ENCODE assay signal across 29 cellular contexts in genomic region chr7:2654059-2654458, GRCh38. TPM values are rescaled to one million over a fixed set of nuclear protein-coding genes. Genes with fewer than 3 reads are reported as not detected.
"Had no signal": no experiment of that assay in that cellular context is flagged by ENCODE, and none has a peak within 500 bp of the region (broad histone marks: within the 10 kb centered on the region; RNA-seq: fewer than 3 reads in every experiment).

No MANE protein-coding gene starts in this region.

- H3K4me3 Mint-ChIP-seq: activated B cell treated with CpG ODN at 0.5 μM for 24 hours; activated CD4-positive, alpha-beta T cell treated with anti-CD3 and anti-CD28 coated beads for 36 hours; activated naive CD8-positive, alpha-beta T cell; activated T-cell treated with anti-CD3 and anti-CD28 coated beads, Interleukin-2, amount 50 U/mL, for 24 hours; effector memory CD8-positive, alpha-beta T cell; immature natural killer cell; naive thymus-derived CD8-positive, alpha-beta T cell; neural progenitor cell; stimulated activated effector memory CD8-positive, alpha-beta T cell treated with anti-CD3 and anti-CD28 coated beads, Interleukin-12 subunit alpha, Interleukin-12 subunit beta, amount 100 ng/mL, for 72 hours; stimulated activated naive CD8-positive, alpha-beta T cell treated with anti-CD3 and anti-CD28 coated beads, Interleukin-15, amount 100 ng/mL, for 72 hours had no signal

- H3K4me1 ChIP-seq: adrenal gland, ascending aorta, left lung, neural progenitor cell, tibial artery had no signal

- H3K9me3 Mint-ChIP-seq: activated B cell treated with CpG ODN at 0.5 μM for 24 hours; activated T-cell treated with anti-CD3 and anti-CD28 coated beads, Interleukin-2, amount 50 U/mL, for 24 hours; activated T-helper 2 cell treated with anti-CD3 and anti-CD28 coated beads, Interferon-gamma antibody, Interleukin-2, Interleukin-4, amounts not matched to agents 10 μg/mL and 5 μg/mL and 100 μg/mL, durations not matched to agents 14 hours and 24 hours and 36 hours; effector memory CD8-positive, alpha-beta T cell; immature natural killer cell; naive thymus-derived CD8-positive, alpha-beta T cell; neural progenitor cell; stimulated activated effector memory CD8-positive, alpha-beta T cell treated with anti-CD3 and anti-CD28 coated beads, Interleukin-12 subunit alpha, Interleukin-12 subunit beta, amount 100 ng/mL, for 72 hours; stimulated activated naive CD8-positive, alpha-beta T cell treated with anti-CD3 and anti-CD28 coated beads, Interleukin-15, amount 100 ng/mL, for 72 hours had no signal

- H3K27me3 ChIP-seq: adrenal gland, ascending aorta, hepatocyte, left lung, neural progenitor cell, tibial artery had no signal

- H3K27ac ChIP-seq: adrenal gland, ascending aorta, hepatocyte, left lung, neural progenitor cell, tibial artery had no signal

- DNase-seq: activated B cell treated with CpG ODN at 0.5 μM for 24 hours; activated CD4-positive, alpha-beta T cell treated with anti-CD3 and anti-CD28 coated beads for 36 hours; activated CD4-positive, alpha-beta T cell treated with anti-CD3 and anti-CD28 coated beads, Interleukin-2, amount 50 U/mL, for 4 hours; activated CD8-positive, alpha-beta memory T cell treated with anti-CD3 and anti-CD28 coated beads for 24 hours; activated CD8-positive, alpha-beta memory T cell treated with anti-CD3 and anti-CD28 coated beads, Interleukin-2, amount 50 U/mL, for 4 hours; activated naive CD4-positive, alpha-beta T cell; activated T-cell treated with anti-CD3 and anti-CD28 coated beads, Interleukin-2, amount 50 U/mL, for 24 hours; adrenal gland; central memory CD4-positive, alpha-beta T cell; effector memory CD8-positive, alpha-beta T cell; glutamatergic neuron; immature natural killer cell; left lung; posterior cingulate gyrus; small intestine; stimulated activated CD4-positive, alpha-beta T cell treated with anti-CD3 and anti-CD28 coated beads, Interleukin-2, amount 100 ng/mL, for 24 hours; stimulated activated naive CD8-positive, alpha-beta T cell treated with anti-CD3 and anti-CD28 coated beads, Interleukin-15, amount 100 ng/mL, for 72 hours; tibial artery had no signal

- H3K36me3 ChIP-seq: neural progenitor cell had no signal

- H3K36me3 Mint-ChIP-seq: stimulated activated effector memory CD8-positive, alpha-beta T cell treated with anti-CD3 and anti-CD28 coated beads, Interleukin-12 subunit alpha, Interleukin-12 subunit beta, amount 100 ng/mL, for 72 hours had no signal

- H3K27ac Mint-ChIP-seq: activated B cell treated with CpG ODN at 0.5 μM for 24 hours; activated CD4-positive, alpha-beta T cell treated with anti-CD3 and anti-CD28 coated beads for 36 hours; activated naive CD8-positive, alpha-beta T cell; activated T-cell treated with anti-CD3 and anti-CD28 coated beads, Interleukin-2, amount 50 U/mL, for 24 hours; activated T-helper 2 cell treated with anti-CD3 and anti-CD28 coated beads, Interferon-gamma antibody, Interleukin-2, Interleukin-4, amounts not matched to agents 10 μg/mL and 5 μg/mL and 100 μg/mL, durations not matched to agents 14 hours and 24 hours and 36 hours; effector memory CD8-positive, alpha-beta T cell; immature natural killer cell; naive thymus-derived CD8-positive, alpha-beta T cell; neural progenitor cell; stimulated activated effector memory CD8-positive, alpha-beta T cell treated with anti-CD3 and anti-CD28 coated beads, Interleukin-12 subunit alpha, Interleukin-12 subunit beta, amount 100 ng/mL, for 72 hours; stimulated activated naive CD8-positive, alpha-beta T cell treated with anti-CD3 and anti-CD28 coated beads, Interleukin-15, amount 100 ng/mL, for 72 hours had no signal

- H3K27me3 Mint-ChIP-seq: activated B cell treated with CpG ODN at 0.5 μM for 24 hours; activated CD4-positive, alpha-beta T cell treated with anti-CD3 and anti-CD28 coated beads for 36 hours; activated naive CD8-positive, alpha-beta T cell; activated T-cell treated with anti-CD3 and anti-CD28 coated beads, Interleukin-2, amount 50 U/mL, for 24 hours; effector memory CD8-positive, alpha-beta T cell; naive thymus-derived CD8-positive, alpha-beta T cell; stimulated activated naive CD8-positive, alpha-beta T cell treated with anti-CD3 and anti-CD28 coated beads, Interleukin-15, amount 100 ng/mL, for 72 hours had no signal

- H3K9me3 ChIP-seq: adrenal gland, ascending aorta, left lung, tibial artery had no signal

- ATAC-seq: activated CD4-positive, alpha-beta T cell treated with anti-CD3 and anti-CD28 coated beads for 36 hours; effector memory CD8-positive, alpha-beta T cell; esophagus mucosa; left lung; naive thymus-derived CD8-positive, alpha-beta T cell; sciatic nerve; stimulated activated effector memory CD8-positive, alpha-beta T cell treated with anti-CD3 and anti-CD28 coated beads, Interleukin-12 subunit alpha, Interleukin-12 subunit beta, amount 100 ng/mL, for 72 hours; stimulated activated naive CD8-positive, alpha-beta T cell treated with anti-CD3 and anti-CD28 coated beads, Interleukin-15, amount 100 ng/mL, for 72 hours had no signal

- H3K4me1 Mint-ChIP-seq: activated B cell treated with CpG ODN at 0.5 μM for 24 hours; activated CD4-positive, alpha-beta T cell treated with anti-CD3 and anti-CD28 coated beads for 36 hours; stimulated activated effector memory CD8-positive, alpha-beta T cell treated with anti-CD3 and anti-CD28 coated beads, Interleukin-12 subunit alpha, Interleukin-12 subunit beta, amount 100 ng/mL, for 72 hours; stimulated activated naive CD8-positive, alpha-beta T cell treated with anti-CD3 and anti-CD28 coated beads, Interleukin-15, amount 100 ng/mL, for 72 hours had no signal

- H3K4me3 ChIP-seq: adrenal gland, ascending aorta, hepatocyte, left lung, neural progenitor cell, tibial artery had no signal

RNA-seq across cellular contexts. Expression of gene AMZ1, which starts 33.9 kb away (rescaled TPM):
- total RNA-seq: ascending aorta, endothelial cell of umbilical vein, hepatocyte, lung microvascular endothelial cell had no signal
